In the genomic region with DNA sequence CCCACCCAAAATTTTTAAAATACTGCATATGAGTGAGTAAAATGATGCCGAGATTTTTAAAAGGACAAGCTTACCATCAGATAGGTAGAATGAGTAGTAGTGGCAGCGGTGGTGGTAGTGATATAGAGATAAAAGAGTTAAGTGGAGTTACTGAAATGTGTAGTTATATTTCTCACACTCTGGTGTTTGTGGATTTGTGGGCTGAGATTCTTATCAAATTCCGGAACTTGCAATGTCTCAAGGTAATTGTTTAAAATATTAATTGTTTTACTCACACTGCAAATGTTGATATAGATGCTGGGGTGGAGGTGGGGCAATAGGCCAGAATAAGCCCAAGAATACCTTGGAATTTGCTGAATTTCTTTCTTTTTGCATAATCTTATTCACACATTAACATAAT, we compare ENCODE assay signal across 12 cellular contexts. TPM values are rescaled to one million over a fixed set of nuclear protein-coding genes. Genes with fewer than 3 reads are reported as not detected.
DNase-seq lines count a peak whose midpoint lies in the region; ATAC-seq and TF ChIP-seq lines count a peak whose summit lies in the region.
"Had no signal": no experiment of that assay in that cellular context is flagged by ENCODE, and none has a peak within 500 bp of the region (broad histone marks: within the 10 kb centered on the region; RNA-seq: fewer than 3 reads in every experiment).

No MANE protein-coding gene starts in this region.

- no peak for TF ChIP-seq CTCF in activated CD8-positive, alpha-beta T cell treated with anti-CD3 and anti-CD28 coated beads for 36 hours (IDR thresholded peaks at IDR 0.05)

- no peaks in the 10 kb centered on the region for H3K9me3 Mint-ChIP-seq in activated CD8-positive, alpha-beta T cell treated with anti-CD3 and anti-CD28 coated beads for 36 hours
- no peaks in the 10 kb centered on the region for H3K9me3 Mint-ChIP-seq in stimulated activated naive CD8-positive, alpha-beta T cell treated with anti-CD3 and anti-CD28 coated beads, Interleukin-15, Interleukin-2, amounts not matched to agents 100 ng/mL and 50 ng/mL, for 24 hours

- peaks cover 7% of the 10 kb centered on the region for H3K27me3 Mint-ChIP-seq in activated CD8-positive, alpha-beta T cell treated with anti-CD3 and anti-CD28 coated beads for 36 hours
- peaks cover 6% of the 10 kb centered on the region for H3K27me3 Mint-ChIP-seq in stimulated activated naive CD8-positive, alpha-beta T cell treated with anti-CD3 and anti-CD28 coated beads, Interleukin-15, Interleukin-2, amounts not matched to agents 100 ng/mL and 50 ng/mL, for 24 hours

- peak; percentile 46 for DNase-seq in stimulated activated CD4-positive, alpha-beta T cell treated with anti-CD3 and anti-CD28 coated beads, Interleukin-15, amount 100 ng/mL, for 24 hours
- no peak for DNase-seq in stimulated activated CD4-positive, alpha-beta T cell treated with anti-CD3 and anti-CD28 coated beads, Interleukin-4, amount 100 ng/mL, for 4 hours
- peak; percentile 65 for DNase-seq in activated CD8-positive, alpha-beta T cell treated with anti-CD3 and anti-CD28 coated beads for 36 hours
- DNase-seq in NCI-H345 (lab: John Stamatoyannopoulos, UW) (no peak), GM03348 (ENCODE audit: low spot score) (no peak), HAP-1 (ENCODE audit: low spot score in 2 of 2) (no peak)
- DNase-seq: NCI-H774, T1000, testis had no signal

- H3K27me3 ChIP-seq in HAP-1 (ENCODE audit: low read depth): 0 out of 2 replicates have a peak, but pooled peaks cover 3% of the 10 kb centered on the region
- H3K27me3 ChIP-seq: testis had no signal

- H3K4me3 ChIP-seq in HAP-1: no peak overlapping the region
- H3K4me3 ChIP-seq: testis had no signal

- H3K27ac Mint-ChIP-seq in activated CD8-positive, alpha-beta T cell treated with anti-CD3 and anti-CD28 coated beads for 36 hours: no peak overlapping the region
- H3K27ac Mint-ChIP-seq in stimulated activated naive CD8-positive, alpha-beta T cell treated with anti-CD3 and anti-CD28 coated beads, Interleukin-15, Interleukin-2, amounts not matched to agents 100 ng/mL and 50 ng/mL, for 24 hours: peak overlapping the region; percentile 74

- intact Hi-C loops in activated CD8-positive, alpha-beta T cell treated with anti-CD3 and anti-CD28 coated beads for 36 hours (cut with micrococcal nuclease): no loop called here

- peaks cover 28% of the 10 kb centered on the region for H3K4me1 Mint-ChIP-seq in activated CD8-positive, alpha-beta T cell treated with anti-CD3 and anti-CD28 coated beads for 36 hours (ENCODE audit: low read depth)
- H3K4me1 Mint-ChIP-seq in stimulated activated naive CD8-positive, alpha-beta T cell treated with anti-CD3 and anti-CD28 coated beads, Interleukin-15, Interleukin-2, amounts not matched to agents 100 ng/mL and 50 ng/mL, for 24 hours (ENCODE audit: low read depth): peaks cover 24% of the 10 kb centered on the region

- in situ Hi-C loops in HAP-1 (cut with MboI; ENCODE audit: low sequenced_read_pairs): no loop called here

- H3K4me1 ChIP-seq in HAP-1: no peaks in the 10 kb centered on the region; the same call in 1 of the 2 replicates
- H3K4me1 ChIP-seq: testis had no signal

- H3K4me3 Mint-ChIP-seq in activated CD8-positive, alpha-beta T cell treated with anti-CD3 and anti-CD28 coated beads for 36 hours: no peak overlapping the region
- peak overlapping the region; percentile 62 for H3K4me3 Mint-ChIP-seq in stimulated activated naive CD8-positive, alpha-beta T cell treated with anti-CD3 and anti-CD28 coated beads, Interleukin-15, Interleukin-2, amounts not matched to agents 100 ng/mL and 50 ng/mL, for 24 hours

- CTCF ChIA-PET in activated CD8-positive, alpha-beta T cell treated with anti-CD3 and anti-CD28 coated beads for 36 hours (lab: Charles Lee): interaction anchor here (0.9 to 1.5 kb wide), 4 partner anchors 10 to 187 kb away, joined by 3 to 4 read pairs (median 3); no protein-coding TSS in a partner anchor

- no peaks in the 10 kb centered on the region for H3K36me3 Mint-ChIP-seq in activated CD8-positive, alpha-beta T cell treated with anti-CD3 and anti-CD28 coated beads for 36 hours (ENCODE audit: low read depth)
- H3K36me3 Mint-ChIP-seq in stimulated activated naive CD8-positive, alpha-beta T cell treated with anti-CD3 and anti-CD28 coated beads, Interleukin-15, Interleukin-2, amounts not matched to agents 100 ng/mL and 50 ng/mL, for 24 hours (ENCODE audit: low read depth): no peaks in the 10 kb centered on the region

- peak; percentile 16 for ATAC-seq in HG03060 (IDR thresholded peaks at IDR 0.05; ENCODE audit: low read depth, unreplicated experiment)
- ATAC-seq in activated CD8-positive, alpha-beta T cell treated with anti-CD3 and anti-CD28 coated beads for 36 hours: peak; percentile 86
- ATAC-seq: HCT116 had no signal

- H3K9me3 ChIP-seq in HAP-1: no peaks in the 10 kb centered on the region
- H3K9me3 ChIP-seq: testis had no signal

- POLR2A ChIA-PET in activated CD8-positive, alpha-beta T cell treated with anti-CD3 and anti-CD28 coated beads for 36 hours (lab: Charles Lee): interaction anchor here (0.5 to 2.5 kb wide), 7 partner anchors 9 to 124 kb away, joined by 3 to 20 read pairs (median 3); partner anchors contain the start of gene SGMS1

- no peaks in the 10 kb centered on the region for H3K36me3 ChIP-seq in HAP-1 (replicated peaks)

RNA-seq across cellular contexts. Expression of gene SGMS1, which starts 12.8 kb away (rescaled TPM):
- total RNA-seq in activated CD8-positive, alpha-beta T cell treated with anti-CD3 and anti-CD28 coated beads for 36 hours: 10 to 100 TPM in 1 of 2 experiments, 1 to 10 TPM in 1; 9.0 to 10.6 TPM

Comparison
In these comparisons a context has a peak if more than half of its experiments do, and no peak if none do; other contexts are left out.
1. DNase-seq: peak in stimulated activated CD4-positive, alpha-beta T cell treated with anti-CD3 and anti-CD28 coated beads, Interleukin-15, amount 100 ng/mL, for 24 hours (single experiment) and activated CD8-positive, alpha-beta T cell treated with anti-CD3 and anti-CD28 coated beads for 36 hours (single experiment); none in stimulated activated CD4-positive, alpha-beta T cell treated with anti-CD3 and anti-CD28 coated beads, Interleukin-4, amount 100 ng/mL, for 4 hours (0 of 2), NCI-H345 (single experiment), GM03348 (single experiment) and HAP-1 (0 of 2).